ENCODE assay signal across 18 cellular contexts in genomic region chr12:118840399-118840798, GRCh38.
A peak's percentile ranks its signal among the peaks of the same experiment; 100 is the strongest.
DNase-seq lines count a peak whose midpoint lies in the region; ATAC-seq and TF ChIP-seq lines count a peak whose summit lies in the region.
"Had no signal": no experiment of that assay in that cellular context is flagged by ENCODE, and none has a peak within 500 bp of the region (broad histone marks: within the 10 kb centered on the region; RNA-seq: fewer than 3 reads in every experiment).

No MANE protein-coding gene starts in this region.

- H2AFZ ChIP-seq in OCI-LY3 (ENCODE audit: low read depth, low read length), result no peak overlapping the region

- H3K9ac ChIP-seq in OCI-LY3 (ENCODE audit: low read length), result no peak overlapping the region

- TF ChIP-seq CTCF in GM20000 (IDR thresholded peaks at IDR 0.05; ENCODE audit: extremely low read depth, missing control alignments) (peak; percentile 6), OCI-LY3 (IDR thresholded peaks at IDR 0.05; ENCODE audit: low read depth, low read length) (peak; percentile 43)

- H4K20me1 ChIP-seq in OCI-LY3 (ENCODE audit: insufficient read depth, low read length), result no peaks in the 10 kb centered on the region

- DNase-seq in ELR (ENCODE audit: low read depth) (peak; percentile 3), GM20000 (ENCODE audit: low spot score) (no peak), iPS-NIHi7 (ENCODE audit: extremely low spot score) (peak; percentile 29), amniotic stem cell (lab: John Stamatoyannopoulos, UW) (no peak), medulla oblongata (ENCODE audit: extremely low spot score) (no peak)
- DNase-seq: activated CD4-positive, CD25-positive, alpha-beta regulatory T cell treated with anti-CD3 and anti-CD28 coated beads, Interleukin-2, amount 50 U/mL, for 72 hours; activated T-cell treated with anti-CD3 and anti-CD28 coated beads, Interleukin-2, amount 50 U/mL, for 48 hours; effector CD4-positive, alpha-beta T cell; foreskin fibroblast; left colon; NCI-H1092 treated with DMSO at 0.1 percent for 48 hours; Right ventricle myocardium superior had no signal

- no peak overlapping the region for H3K4me2 ChIP-seq in OCI-LY3 (ENCODE audit: low read length)

- no peaks in the 10 kb centered on the region for H3K4me1 ChIP-seq in OCI-LY3 (ENCODE audit: low read length)

- no peaks in the 10 kb centered on the region for H3K79me2 ChIP-seq in OCI-LY3 (ENCODE audit: low read length)

- no peak for ATAC-seq in GM21528 (IDR thresholded peaks at IDR 0.05; ENCODE audit: low FRiP score, unreplicated experiment)
- ATAC-seq: left colon; natural killer cell treated with Interleukin-12 subunit alpha and Interleukin-12 subunit beta and Interleukin-15 and Interleukin-18, amount 100 ng/mL, for 72 hours had no signal

- no peaks in the 10 kb centered on the region for H3K36me3 ChIP-seq in OCI-LY3 (replicated peaks; ENCODE audit: low read depth, low read length)
- H3K36me3 ChIP-seq: thoracic aorta had no signal

- H3K9me3 ChIP-seq in OCI-LY3 (ENCODE audit: insufficient read depth, low read length), result no peaks in the 10 kb centered on the region
- H3K9me3 ChIP-seq: thoracic aorta had no signal

- H3K27me3 ChIP-seq in OCI-LY3 (ENCODE audit: low read depth, low read length), result no peaks in the 10 kb centered on the region

- H3K27ac ChIP-seq in OCI-LY3 (ENCODE audit: low read length), result no peak overlapping the region
- H3K27ac ChIP-seq: HL-60, skin epidermis, thoracic aorta had no signal

- H3K4me3 ChIP-seq in OCI-LY3 (ENCODE audit: low read length), result no peak overlapping the region
- H3K4me3 ChIP-seq: skin epidermis, thoracic aorta had no signal

Comparison
In these comparisons a context has a peak if more than half of its experiments do, and no peak if none do; other contexts are left out.
1. DNase-seq: peak in ELR (single experiment) and iPS-NIHi7 (single experiment); none in GM20000 (single experiment), amniotic stem cell (single experiment) and medulla oblongata (single experiment).